Comparison of ENCODE assay signal across 8 cellular contexts in genomic region chr2:177758591-177759371, GRCh38.
DNase-seq lines count a peak whose midpoint lies in the region; ATAC-seq and TF ChIP-seq lines count a peak whose summit lies in the region.

No MANE protein-coding gene starts in this region.

- 38% methylated on average over 11 of the region's 11 CpGs for WGBS in prostate gland

- no peak overlapping the region for H3K27ac Mint-ChIP-seq in activated naive CD4-positive, alpha-beta T cell treated with anti-CD3 and anti-CD28 coated beads, Interleukin-2, amount 50 U/mL, for 72 hours

- no peaks in the 10 kb centered on the region for H3K9me3 Mint-ChIP-seq in activated naive CD4-positive, alpha-beta T cell treated with anti-CD3 and anti-CD28 coated beads, Interleukin-2, amount 50 U/mL, for 72 hours

- no peak overlapping the region for H3K4me3 ChIP-seq in AG10803 (ENCODE audit: low read length)
- no peak overlapping the region for H3K4me3 ChIP-seq in HFF-Myc (replicated peaks; ENCODE audit: low read depth, low read length)
- H3K4me3 ChIP-seq in fibroblast of villous mesenchyme (ENCODE audit: low read depth, low read length): no peak overlapping the region
- H3K4me3 ChIP-seq in prostate gland: no peak overlapping the region

- H3K36me3 ChIP-seq in prostate gland: no peaks in the 10 kb centered on the region

- DNase-seq in AG10803 (ENCODE audit: low read depth): peak; percentile 43
- no peak for DNase-seq in HFF-Myc (ENCODE audit: extremely low read depth, low read depth)
- DNase-seq in SK-MEL-5 (ENCODE audit: low read depth, low spot score): peak; percentile 89
- DNase-seq in fibroblast of villous mesenchyme (ENCODE audit: low read depth): peak; percentile 65
- DNase-seq in prostate gland (ENCODE audit: low spot score): no peak
- no peak for DNase-seq in activated naive CD4-positive, alpha-beta T cell treated with anti-CD3 and anti-CD28 coated beads, Interleukin-2, amount 50 U/mL, for 72 hours (ENCODE audit: low spot score in 2 of 2)

- peak; percentile 65 for TF ChIP-seq CTCF in AG10803 (conservative IDR thresholded peaks at IDR 0.05; ENCODE audit: low read length)
- TF ChIP-seq CTCF in HFF-Myc (IDR thresholded peaks at IDR 0.05; ENCODE audit: low read depth, low read length, missing control alignments): peak; percentile 33
- TF ChIP-seq CTCF in fibroblast of villous mesenchyme (IDR thresholded peaks at IDR 0.05; ENCODE audit: insufficient read depth, low read depth, low read length): peak; percentile 67
- peak in 3 of 4 experiments; percentile 13 to 63 (median 37) for TF ChIP-seq CTCF in prostate gland (IDR thresholded peaks at IDR 0.05)

- no peak overlapping the region for H3K27ac ChIP-seq in prostate gland

- H3K9me3 ChIP-seq in prostate gland: no peaks in the 10 kb centered on the region

- in situ Hi-C loops in SK-MEL-5 (cut with HindIII; ENCODE audit: low pct_unique_long_range_greater_than_20kb, low sequenced_read_pairs): no loop called here

- no peak for TF ChIP-seq POLR2A in prostate gland (IDR thresholded peaks at IDR 0.05)
- TF ChIP-seq POLR2A in GM18505 (IDR thresholded peaks at IDR 0.05; ENCODE audit: borderline replicate concordance, extremely low read depth, insufficient read depth, insufficient read length): no peak

- H3K36me3 Mint-ChIP-seq in activated naive CD4-positive, alpha-beta T cell treated with anti-CD3 and anti-CD28 coated beads, Interleukin-2, amount 50 U/mL, for 72 hours: no peaks in the 10 kb centered on the region

- no peaks in the 10 kb centered on the region for H3K27me3 ChIP-seq in prostate gland (replicated peaks; ENCODE audit: insufficient read depth)

- H3K4me1 ChIP-seq in prostate gland (replicated peaks): no peaks in the 10 kb centered on the region

- intact Hi-C loops in prostate gland (cut with DNase I): loop anchor here (5.0 to 10.0 kb wide), 2 partner anchors 421 to 594 kb away; no protein-coding TSS in a partner anchor

- ATAC-seq in HG02870 (IDR thresholded peaks at IDR 0.05; ENCODE audit: unreplicated experiment) (no peak), GM18505 (IDR thresholded peaks at IDR 0.05; ENCODE audit: unreplicated experiment) (no peak)
- ATAC-seq in activated naive CD4-positive, alpha-beta T cell treated with anti-CD3 and anti-CD28 coated beads, Interleukin-2, amount 50 U/mL, for 72 hours: no peak

Comparison
In these comparisons a context has a peak if more than half of its experiments do, and no peak if none do; other contexts are left out.
1. DNase-seq: peak in AG10803 (single experiment), SK-MEL-5 (single experiment) and fibroblast of villous mesenchyme (single experiment); none in HFF-Myc (single experiment), prostate gland (single experiment) and activated naive CD4-positive, alpha-beta T cell treated with anti-CD3 and anti-CD28 coated beads, Interleukin-2, amount 50 U/mL, for 72 hours (0 of 2).
2. Peak in every context shown above with its lines, with median percentiles within 50 percentile points of each other: CTCF ChIP-seq.